Comparison of ENCODE assay signal across 25 cellular contexts in genomic region chr1:224846119-224846907, GRCh38.
"Had no signal": no experiment of that assay in that cellular context is flagged by ENCODE, and none has a peak within 500 bp of the region (broad histone marks: within the 10 kb centered on the region; RNA-seq: fewer than 3 reads in every experiment).

No MANE protein-coding gene starts in this region.

- ATAC-seq: activated naive CD4-positive, alpha-beta T cell treated with anti-CD3 and anti-CD28 coated beads, Interleukin-2, amount 50 U/mL, for 72 hours; activated naive CD8-positive, alpha-beta T cell treated with anti-CD3 and anti-CD28 coated beads, Interleukin-2, amount 50 U/mL, for 24 hours; activated T-cell treated with anti-CD3 and anti-CD28 coated beads, Interleukin-2, amount 50 U/mL, for 4 hours; Panc1 had no signal

- DNase-seq: activated B cell treated with CpG ODN at 0.5 μM for 24 hours; activated CD4-positive, alpha-beta T cell treated with anti-CD3 and anti-CD28 coated beads for 1 hour; activated CD4-positive, alpha-beta T cell treated with anti-CD3 and anti-CD28 coated beads, Interleukin-2, amount 10 ng/mL, durations not matched to agents 24 days and 14 days; activated CD4-positive, alpha-beta T cell treated with anti-CD3 and anti-CD28 coated beads, Interleukin-2, amount 50 U/mL, for 48 hours; activated CD8-positive, alpha-beta memory T cell treated with anti-CD3 and anti-CD28 coated beads for 24 hours; activated effector memory CD4-positive, alpha-beta T cell treated with anti-CD3 and anti-CD28 coated beads, Interleukin-2, amount 50 U/mL, for 16 hours; activated naive CD4-positive, alpha-beta T cell treated with Interleukin-2 at 50 U/mL for 16 hours; activated naive CD8-positive, alpha-beta T cell treated with anti-CD3 and anti-CD28 coated beads, Interleukin-2, amount 50 U/mL, for 24 hours; activated T-cell treated with anti-CD3 and anti-CD28 coated beads, Interleukin-2, amount 50 U/mL, for 4 hours; amniotic stem cell; Kasumi-1; KBM-7; NCI-H1105 treated with DMSO at 0.1 percent for 48 hours; NCI-H1436 treated with DMSO at 0.1 percent for 48 hours; NCI-H1930; NCI-H2171; NCI-H2227 treated with DMSO at 0.1 percent for 48 hours; NCI-H446 treated with DMSO at 0.1 percent for 48 hours; NCI-H526; NCI-H774; OCI-M1; SIG-M5; SW 1271 had no signal
